8 cellular contexts compared by ENCODE assay signal in genomic region chr14:89767861-89768268, GRCh38.
DNase-seq lines count a peak whose midpoint lies in the region; ATAC-seq and TF ChIP-seq lines count a peak whose summit lies in the region.

No MANE protein-coding gene starts in this region.

- H3K79me2 ChIP-seq in osteoblast (ENCODE audit: insufficient read depth, low read length): no peaks in the 10 kb centered on the region

- H3K27ac ChIP-seq in AG04450 (ENCODE audit: low read depth, low read length): no peak overlapping the region
- H3K27ac ChIP-seq in esophagus muscularis mucosa (replicated peaks in 1 of 4): no peak overlapping the region
- H3K27ac ChIP-seq in osteoblast (ENCODE audit: low read depth, low read length): no peak overlapping the region

- no peak for TF ChIP-seq EP300 in esophagus muscularis mucosa (IDR thresholded peaks at IDR 0.05)

- CTCF ChIA-PET in AG04450 (lab: Charles Lee): no interaction called here

- DNase-seq in AG04450 (ENCODE audit: low read depth, low spot score) (no peak), NCI-H82 treated with DMSO at 0.1 percent for 48 hours (lab: John Stamatoyannopoulos, UW; ENCODE audit: unreplicated experiment) (peak; percentile 19), esophagus muscularis mucosa (ENCODE audit: extremely low spot score) (no peak), osteoblast (ENCODE audit: insufficient read length, low spot score, missing footprints) (no peak), ureter (ENCODE audit: low spot score) (no peak)
- DNase-seq in activated CD8-positive, alpha-beta memory T cell treated with anti-CD3 and anti-CD28 coated beads, Interleukin-2, amount 50 U/mL, for 1 hour (ENCODE audit: extremely low read depth): peak; percentile 38

- no peak for TF ChIP-seq POLR2A in esophagus muscularis mucosa (IDR thresholded peaks at IDR 0.05; ENCODE audit: low read depth)

- H2AFZ ChIP-seq in osteoblast (ENCODE audit: low read length): no peak overlapping the region

- H3K27me3 ChIP-seq in AG04450 (ENCODE audit: control insufficient read depth, insufficient read depth, low read length) (no peaks in the 10 kb centered on the region), esophagus muscularis mucosa (no peaks in the 10 kb centered on the region), osteoblast (ENCODE audit: insufficient read depth, low read length) (no peaks in the 10 kb centered on the region)

- H4K20me1 ChIP-seq in osteoblast (ENCODE audit: insufficient read depth, low read length): no peaks in the 10 kb centered on the region

- H3K4me2 ChIP-seq in osteoblast (ENCODE audit: insufficient read depth, low read length): no peak overlapping the region

- WGBS in esophagus muscularis mucosa: 62% methylated on average over 4 of the region's 4 CpGs

- H3K4me1 ChIP-seq in esophagus muscularis mucosa (peaks cover 0 to 10% (median 7%) of the 10 kb centered on the region in 4 donors), osteoblast (ENCODE audit: insufficient read depth, low read length) (peaks cover 5% of the 10 kb centered on the region)

- POLR2A ChIA-PET in AG04450 (lab: Yijun Ruan, JAX): no interaction called here

- H3K9me3 ChIP-seq in AG04450 (ENCODE audit: control insufficient read depth, insufficient read depth, low read length): no peaks in the 10 kb centered on the region
- H3K9me3 ChIP-seq in esophagus muscularis mucosa: no peaks in the 10 kb centered on the region
- H3K9me3 ChIP-seq in osteoblast (ENCODE audit: low read depth, low read length): no peaks in the 10 kb centered on the region

- intact Hi-C loops in esophagus muscularis mucosa (cut with DNase I): no loop called here

- H3K36me3 ChIP-seq in esophagus muscularis mucosa: no peaks in the 10 kb centered on the region
- H3K36me3 ChIP-seq in osteoblast (ENCODE audit: insufficient read depth, low read length): no peaks in the 10 kb centered on the region

- H3K4me3 ChIP-seq in AG04450 (ENCODE audit: low read depth, low read length) (no peak overlapping the region), esophagus muscularis mucosa (no peak overlapping the region), osteoblast (ENCODE audit: insufficient read depth, low read length) (no peak overlapping the region)

- TF ChIP-seq CTCF in AG04450 (IDR thresholded peaks at IDR 0.05; ENCODE audit: low read depth, low read length) (peak; percentile 80), esophagus muscularis mucosa (IDR thresholded peaks at IDR 0.05) (peak in 2 of 3 experiments; percentile 30 to 53), osteoblast (IDR thresholded peaks at IDR 0.05; ENCODE audit: extremely low read depth, low read depth, low read length) (peak; percentile 80)

- ATAC-seq in GM18520 (IDR thresholded peaks at IDR 0.05; ENCODE audit: unreplicated experiment): peak; percentile 62
- ATAC-seq in HG03060 (IDR thresholded peaks at IDR 0.05; ENCODE audit: low read depth, unreplicated experiment): peak; percentile 64

Comparison
In these comparisons a context has a peak if more than half of its experiments do, and no peak if none do; other contexts are left out.
1. DNase-seq: peak in NCI-H82 treated with DMSO at 0.1 percent for 48 hours (single experiment) and activated CD8-positive, alpha-beta memory T cell treated with anti-CD3 and anti-CD28 coated beads, Interleukin-2, amount 50 U/mL, for 1 hour (single experiment); none in AG04450 (single experiment), esophagus muscularis mucosa (single experiment), osteoblast (single experiment) and ureter (single experiment).
2. Peak in every context shown above with its lines, with median percentiles within 50 percentile points of each other: CTCF ChIP-seq.